In genomic region chr1:37673920-37674319, GRCh38 we compare ENCODE assay signal across 13 cellular contexts. TPM values are rescaled to one million over a fixed set of nuclear protein-coding genes. Genes with fewer than 3 reads are reported as not detected.
A peak's percentile ranks its signal among the peaks of the same experiment; 100 is the strongest.
DNase-seq lines count a peak whose midpoint lies in the region; ATAC-seq and TF ChIP-seq lines count a peak whose summit lies in the region.
"Had no signal": no experiment of that assay in that cellular context is flagged by ENCODE, and none has a peak within 500 bp of the region (broad histone marks: within the 10 kb centered on the region; RNA-seq: fewer than 3 reads in every experiment).

No MANE protein-coding gene starts in this region.

- H4K8ac ChIP-seq in trophoblast cell (ENCODE audit: low read depth, low read length), result no peak overlapping the region

- WGBS in trophoblast cell (ENCODE audit: extremely low coverage, insufficient coverage, insufficient read length), result no CpG with 5 or more reads among the region's 10 CpGs

- H3K4me1 ChIP-seq in CD4-positive, alpha-beta memory T cell (ENCODE audit: insufficient read depth, low read length), result peaks cover 26% of the 10 kb centered on the region
- H3K4me1 ChIP-seq in trophoblast cell (ENCODE audit: control insufficient read depth in 1 of 2, insufficient read depth in 2 of 2, low read length in 2 of 2), result no peaks in the 10 kb centered on the region
- H3K4me1 ChIP-seq: gastrocnemius medialis, SJSA1 had no signal

- BruUV-seq in Calu3 (replicated peaks; lab: Mats Ljungman, UMichigan), result no TSS peak

- intact Hi-C loops in CD4-positive, alpha-beta memory T cell (cut with micrococcal nuclease), result loop anchor here (1.0 to 2.0 kb wide), 2 partner anchors 18 to 71 kb away; partner anchors contain the start of gene CDCA8
- intact Hi-C loops in activated T-helper 2 cell treated with anti-CD3 and anti-CD28 coated beads, Interferon-gamma antibody, Interleukin-2, Interleukin-4, amounts not matched to agents 10 μg/mL and 5 μg/mL and 100 μg/mL, durations not matched to agents 14 hours and 24 hours and 36 hours (cut with micrococcal nuclease), result no loop called here
- intact Hi-C loops in Calu3 (cut with micrococcal nuclease; ENCODE audit: unreplicated experiment), result no loop called here

- CTCF ChIA-PET in CD4-positive, alpha-beta memory T cell (lab: Charles Lee; ENCODE audit: partially characterized antibody), result interaction anchor here (0.6 to 3.1 kb wide), 3 partner anchors 9 to 873 kb away, joined by 3 to 19 read pairs (median 14); no protein-coding TSS in a partner anchor
- CTCF ChIA-PET in Calu3 (lab: Charles Lee), result no interaction called here

- peak; percentile 83 to 89 (median 85) for DNase-seq in CD4-positive, alpha-beta memory T cell
- DNase-seq in T-helper 2 cell treated with Interferon-gamma antibody and Interleukin-4, amounts not matched to agents 5 μg/mL and 100 μg/mL, for 36 hours (ENCODE audit: low spot score), result peak; percentile 46
- peak; percentile 75 for DNase-seq in activated T-helper 2 cell treated with anti-CD3 and anti-CD28 coated beads, Interferon-gamma antibody, Interleukin-2, Interleukin-4, amounts not matched to agents 10 μg/mL and 5 μg/mL and 100 μg/mL, durations not matched to agents 14 hours and 24 hours and 36 hours (ENCODE audit: low spot score)
- DNase-seq in trophoblast cell (no peak), NCI-H1436 treated with DMSO at 0.1 percent for 48 hours (lab: John Stamatoyannopoulos, UW) (no peak), Calu3 (no peak), hypothalamus (lab: John Stamatoyannopoulos, UW) (no peak)
- DNase-seq: gastrocnemius medialis had no signal

- H2AFZ ChIP-seq in trophoblast cell (ENCODE audit: insufficient read depth, low read length, poor library complexity), result no peak overlapping the region

- H3K4me3 ChIP-seq in CD4-positive, alpha-beta memory T cell (ENCODE audit: low read length in 2 of 2), result peak overlapping the region in 1 of 2 donors; percentile 29
- no peak overlapping the region for H3K4me3 ChIP-seq in trophoblast cell (ENCODE audit: low read depth, low read length)
- H3K4me3 ChIP-seq: gastrocnemius medialis, GM12878, SJSA1 had no signal

- H3K79me2 ChIP-seq in trophoblast cell (ENCODE audit: control insufficient read depth, insufficient read depth, low read length, poor library complexity), result no peaks in the 10 kb centered on the region

- no peak for TF ChIP-seq CTCF in Calu3 (IDR thresholded peaks at IDR 0.05; ENCODE audit: unreplicated experiment)

- no peak overlapping the region for H3K9ac ChIP-seq in trophoblast cell (ENCODE audit: low read length)

- no peaks in the 10 kb centered on the region for H3K27me3 ChIP-seq in CD4-positive, alpha-beta memory T cell (ENCODE audit: insufficient read depth, low read length)
- H3K27me3 ChIP-seq in trophoblast cell (ENCODE audit: insufficient read depth, low read length), result no peaks in the 10 kb centered on the region

- no peaks in the 10 kb centered on the region for H3K36me3 Mint-ChIP-seq in CD4-positive, alpha-beta memory T cell
- H3K36me3 Mint-ChIP-seq in T-helper 2 cell treated with Interferon-gamma antibody and Interleukin-4, amounts not matched to agents 5 μg/mL and 100 μg/mL, for 36 hours (ENCODE audit: low read depth), result no peaks in the 10 kb centered on the region
- H3K36me3 Mint-ChIP-seq in activated T-helper 2 cell treated with anti-CD3 and anti-CD28 coated beads, Interferon-gamma antibody, Interleukin-2, Interleukin-4, amounts not matched to agents 10 μg/mL and 5 μg/mL and 100 μg/mL, durations not matched to agents 14 hours and 24 hours and 36 hours (ENCODE audit: low read depth), result no peaks in the 10 kb centered on the region
- no peaks in the 10 kb centered on the region for H3K36me3 Mint-ChIP-seq in Calu3 (ENCODE audit: insufficient read depth, unreplicated experiment)
- H3K36me3 Mint-ChIP-seq: brain had no signal

- H2BK12ac ChIP-seq in trophoblast cell (ENCODE audit: low read length), result no peak overlapping the region

- H3K9me3 ChIP-seq in CD4-positive, alpha-beta memory T cell (ENCODE audit: control insufficient read depth in 1 of 2, low read length in 2 of 2), result no peaks in the 10 kb centered on the region
- H3K9me3 ChIP-seq in trophoblast cell (ENCODE audit: insufficient read depth, low read depth, low read length), result peaks cover 6% of the 10 kb centered on the region
- H3K9me3 ChIP-seq: gastrocnemius medialis, SJSA1 had no signal

- H4K12ac ChIP-seq in trophoblast cell (ENCODE audit: low read depth, low read length), result peak overlapping the region; percentile 44

- H3K4ac ChIP-seq in trophoblast cell (ENCODE audit: low read depth, low read length), result no peak overlapping the region

- no peak for ATAC-seq in HG02852 (IDR thresholded peaks at IDR 0.05; ENCODE audit: unreplicated experiment)
- ATAC-seq: gastrocnemius medialis, GM12878 had no signal

- H3K27ac Mint-ChIP-seq in CD4-positive, alpha-beta memory T cell, result peak overlapping the region; percentile 29 to 95 (median 81)
- H3K27ac Mint-ChIP-seq in T-helper 2 cell treated with Interferon-gamma antibody and Interleukin-4, amounts not matched to agents 5 μg/mL and 100 μg/mL, for 36 hours, result peak overlapping the region; percentile 64
- no peak overlapping the region for H3K27ac Mint-ChIP-seq in activated T-helper 2 cell treated with anti-CD3 and anti-CD28 coated beads, Interferon-gamma antibody, Interleukin-2, Interleukin-4, amounts not matched to agents 10 μg/mL and 5 μg/mL and 100 μg/mL, durations not matched to agents 14 hours and 24 hours and 36 hours
- no peak overlapping the region for H3K27ac Mint-ChIP-seq in Calu3 (ENCODE audit: unreplicated experiment)
- H3K27ac Mint-ChIP-seq: brain had no signal

- H2AK5ac ChIP-seq in trophoblast cell (ENCODE audit: low read length), result no peak overlapping the region

- no peaks in the 10 kb centered on the region for H3K79me1 ChIP-seq in trophoblast cell (ENCODE audit: low read length)

- no peaks in the 10 kb centered on the region for H3K36me3 ChIP-seq in CD4-positive, alpha-beta memory T cell (ENCODE audit: insufficient read depth, low read length)
- no peaks in the 10 kb centered on the region for H3K36me3 ChIP-seq in trophoblast cell (ENCODE audit: control insufficient read depth in 1 of 2, insufficient read depth in 2 of 2, low read length in 2 of 2)
- H3K36me3 ChIP-seq: gastrocnemius medialis, SJSA1 had no signal

- POLR2A ChIA-PET in CD4-positive, alpha-beta memory T cell (lab: Charles Lee; ENCODE audit: partially characterized antibody), result interaction anchor here (0.7 to 1.7 kb wide), 3 partner anchors 16 to 160 kb away, joined by 3 to 6 read pairs (median 3); partner anchors contain the start of genes GNL2 and MEAF6

- no peak overlapping the region for H2BK5ac ChIP-seq in trophoblast cell (ENCODE audit: low read depth, low read length, poor library complexity)

- H4K91ac ChIP-seq in trophoblast cell (ENCODE audit: low read depth, low read length), result no peak overlapping the region

- no peaks in the 10 kb centered on the region for H3K9me3 Mint-ChIP-seq in CD4-positive, alpha-beta memory T cell
- H3K9me3 Mint-ChIP-seq in T-helper 2 cell treated with Interferon-gamma antibody and Interleukin-4, amounts not matched to agents 5 μg/mL and 100 μg/mL, for 36 hours, result no peaks in the 10 kb centered on the region
- no peaks in the 10 kb centered on the region for H3K9me3 Mint-ChIP-seq in activated T-helper 2 cell treated with anti-CD3 and anti-CD28 coated beads, Interferon-gamma antibody, Interleukin-2, Interleukin-4, amounts not matched to agents 10 μg/mL and 5 μg/mL and 100 μg/mL, durations not matched to agents 14 hours and 24 hours and 36 hours
- H3K9me3 Mint-ChIP-seq in Calu3 (ENCODE audit: low read depth, unreplicated experiment), result no peaks in the 10 kb centered on the region
- H3K9me3 Mint-ChIP-seq: brain had no signal

- H3K27me3 Mint-ChIP-seq in CD4-positive, alpha-beta memory T cell, result peaks cover 1 to 4% of the 10 kb centered on the region in 2 donors
- H3K27me3 Mint-ChIP-seq in T-helper 2 cell treated with Interferon-gamma antibody and Interleukin-4, amounts not matched to agents 5 μg/mL and 100 μg/mL, for 36 hours (ENCODE audit: low read depth), result peaks cover 25% of the 10 kb centered on the region
- H3K27me3 Mint-ChIP-seq in activated T-helper 2 cell treated with anti-CD3 and anti-CD28 coated beads, Interferon-gamma antibody, Interleukin-2, Interleukin-4, amounts not matched to agents 10 μg/mL and 5 μg/mL and 100 μg/mL, durations not matched to agents 14 hours and 24 hours and 36 hours (ENCODE audit: low read depth), result peaks cover 21% of the 10 kb centered on the region
- H3K27me3 Mint-ChIP-seq in Calu3 (ENCODE audit: unreplicated experiment), result peaks cover 31% of the 10 kb centered on the region

- H3K4me3 Mint-ChIP-seq in CD4-positive, alpha-beta memory T cell, result peak overlapping the region in 7 of 8 donors; percentile 65 to 86 (median 79)
- peak overlapping the region; percentile 62 for H3K4me3 Mint-ChIP-seq in T-helper 2 cell treated with Interferon-gamma antibody and Interleukin-4, amounts not matched to agents 5 μg/mL and 100 μg/mL, for 36 hours
- H3K4me3 Mint-ChIP-seq in activated T-helper 2 cell treated with anti-CD3 and anti-CD28 coated beads, Interferon-gamma antibody, Interleukin-2, Interleukin-4, amounts not matched to agents 10 μg/mL and 5 μg/mL and 100 μg/mL, durations not matched to agents 14 hours and 24 hours and 36 hours (ENCODE audit: low read depth), result no peak overlapping the region
- H3K4me3 Mint-ChIP-seq in Calu3 (ENCODE audit: low read depth, unreplicated experiment), result no peak overlapping the region
- H3K4me3 Mint-ChIP-seq: brain had no signal

- H3K4me2 ChIP-seq in trophoblast cell (ENCODE audit: low read length), result no peak overlapping the region

- H3K14ac ChIP-seq in trophoblast cell (ENCODE audit: low read length), result no peak overlapping the region

- no peak overlapping the region for H3K18ac ChIP-seq in trophoblast cell (ENCODE audit: low read length)

- H3K27ac ChIP-seq in CD4-positive, alpha-beta memory T cell (ENCODE audit: low read depth, low read length), result no peak overlapping the region
- no peak overlapping the region for H3K27ac ChIP-seq in trophoblast cell (ENCODE audit: low read depth, low read length)
- H3K27ac ChIP-seq: gastrocnemius medialis, SJSA1 had no signal

- H2BK120ac ChIP-seq in trophoblast cell (ENCODE audit: insufficient read depth, low read length, poor library complexity), result no peak overlapping the region

- peaks cover 5 to 35% (median 26%) of the 10 kb centered on the region in 4 donors for H3K4me1 Mint-ChIP-seq in CD4-positive, alpha-beta memory T cell
- peaks cover 14% of the 10 kb centered on the region for H3K4me1 Mint-ChIP-seq in T-helper 2 cell treated with Interferon-gamma antibody and Interleukin-4, amounts not matched to agents 5 μg/mL and 100 μg/mL, for 36 hours (ENCODE audit: low read depth)
- peaks cover 12% of the 10 kb centered on the region for H3K4me1 Mint-ChIP-seq in activated T-helper 2 cell treated with anti-CD3 and anti-CD28 coated beads, Interferon-gamma antibody, Interleukin-2, Interleukin-4, amounts not matched to agents 10 μg/mL and 5 μg/mL and 100 μg/mL, durations not matched to agents 14 hours and 24 hours and 36 hours (ENCODE audit: low read depth)
- H3K4me1 Mint-ChIP-seq in Calu3 (ENCODE audit: low read depth, unreplicated experiment), result no peaks in the 10 kb centered on the region

- no peak overlapping the region for H3K23ac ChIP-seq in trophoblast cell (ENCODE audit: low read length)

RNA-seq across cellular contexts. Expression of gene CDCA8, which starts 18.4 kb away (rescaled TPM):
- 1 to 10 TPM in 1 of 2 experiments, under 1 TPM in 1; 0.61 to 1.3 TPM for total RNA-seq in CD4-positive, alpha-beta memory T cell
- 1 to 10 TPM; 1.2 to 2.7 TPM for polyA plus RNA-seq in CD4-positive, alpha-beta memory T cell
- 41.2 TPM in 2 replicates for total RNA-seq in activated T-helper 2 cell treated with anti-CD3 and anti-CD28 coated beads, Interferon-gamma antibody, Interleukin-2, Interleukin-4, amounts not matched to agents 10 μg/mL and 5 μg/mL and 100 μg/mL, durations not matched to agents 14 hours and 24 hours and 36 hours
- 32.7 and 35.1 TPM in 2 replicates for polyA plus RNA-seq in trophoblast cell (2013)
- 33.2 and 34.5 TPM in 2 replicates for total RNA-seq in Calu3 (2022)

RNA-seq across cellular contexts. Expression of gene RSPO1, which starts 39.2 kb away (rescaled TPM):
- total RNA-seq in CD4-positive, alpha-beta memory T cell, result not detected
- polyA plus RNA-seq in CD4-positive, alpha-beta memory T cell, result not detected
- total RNA-seq in activated T-helper 2 cell treated with anti-CD3 and anti-CD28 coated beads, Interferon-gamma antibody, Interleukin-2, Interleukin-4, amounts not matched to agents 10 μg/mL and 5 μg/mL and 100 μg/mL, durations not matched to agents 14 hours and 24 hours and 36 hours, result not detected in 2 replicates
- polyA plus RNA-seq in trophoblast cell (2013), result 0.01 and 0.03 TPM in 2 replicates
- not detected in 2 replicates for total RNA-seq in Calu3 (2022)
- total RNA-seq: GM12878, myocyte, SJSA1 had no signal
- polyA plus RNA-seq: GM12878 had no signal

Comparison
In these comparisons a context has a peak if more than half of its experiments do, and no peak if none do; other contexts are left out.
1. DNase-seq: peak in CD4-positive, alpha-beta memory T cell (5 of 5), T-helper 2 cell treated with Interferon-gamma antibody and Interleukin-4, amounts not matched to agents 5 μg/mL and 100 μg/mL, for 36 hours (single experiment) and activated T-helper 2 cell treated with anti-CD3 and anti-CD28 coated beads, Interferon-gamma antibody, Interleukin-2, Interleukin-4, amounts not matched to agents 10 μg/mL and 5 μg/mL and 100 μg/mL, durations not matched to agents 14 hours and 24 hours and 36 hours (single experiment); none in trophoblast cell (0 of 2), NCI-H1436 treated with DMSO at 0.1 percent for 48 hours (single experiment), Calu3 (single experiment) and hypothalamus (0 of 51).
2. H3K27ac Mint-ChIP-seq: peak in CD4-positive, alpha-beta memory T cell (7 of 7) and T-helper 2 cell treated with Interferon-gamma antibody and Interleukin-4, amounts not matched to agents 5 μg/mL and 100 μg/mL, for 36 hours (single experiment); none in activated T-helper 2 cell treated with anti-CD3 and anti-CD28 coated beads, Interferon-gamma antibody, Interleukin-2, Interleukin-4, amounts not matched to agents 10 μg/mL and 5 μg/mL and 100 μg/mL, durations not matched to agents 14 hours and 24 hours and 36 hours (single experiment) and Calu3 (single experiment).
3. H3K4me3 Mint-ChIP-seq: peak in CD4-positive, alpha-beta memory T cell (7 of 8) and T-helper 2 cell treated with Interferon-gamma antibody and Interleukin-4, amounts not matched to agents 5 μg/mL and 100 μg/mL, for 36 hours (single experiment); none in activated T-helper 2 cell treated with anti-CD3 and anti-CD28 coated beads, Interferon-gamma antibody, Interleukin-2, Interleukin-4, amounts not matched to agents 10 μg/mL and 5 μg/mL and 100 μg/mL, durations not matched to agents 14 hours and 24 hours and 36 hours (single experiment) and Calu3 (single experiment).
4. RNA of gene CDCA8, which starts 18.4 kb away (total RNA-seq): 41.2 TPM in activated T-helper 2 cell treated with anti-CD3 and anti-CD28 coated beads, Interferon-gamma antibody, Interleukin-2, Interleukin-4, amounts not matched to agents 10 μg/mL and 5 μg/mL and 100 μg/mL, durations not matched to agents 14 hours and 24 hours and 36 hours and 33.2 to 34.5 TPM in Calu3; 0.61 to 1.3 TPM in CD4-positive, alpha-beta memory T cell; every median in the first group is over 10 times any median in the second.